ENCODE assay signal across 19 cellular contexts in genomic region chr6:169175360-169175887, GRCh38.
A peak's percentile ranks its signal among the peaks of the same experiment; 100 is the strongest.
DNase-seq lines count a peak whose midpoint lies in the region; ATAC-seq, FAIRE-seq and TF ChIP-seq lines count a peak whose summit lies in the region.
"Had no signal": no experiment of that assay in that cellular context is flagged by ENCODE, and none has a peak within 500 bp of the region (broad histone marks: within the 10 kb centered on the region; RNA-seq: fewer than 3 reads in every experiment).

No MANE protein-coding gene starts in this region.

- H2AFZ ChIP-seq in H9 (ENCODE audit: low read length) = no peak overlapping the region

- H2BK120ac ChIP-seq in H9 (ENCODE audit: low read depth, low read length, poor library complexity, severe bottlenecking) = no peak overlapping the region

- H3K4me3 ChIP-seq in NB4 (ENCODE audit: low read depth, low read length) (no peak overlapping the region), psoas muscle (peak overlapping the region; percentile 52)
- H3K4me3 ChIP-seq: SJSA1 had no signal

- peaks cover 1% of the 10 kb centered on the region for H3K27me3 Mint-ChIP-seq in H9 (ENCODE audit: low read depth)

- H2AK5ac ChIP-seq in H9 (ENCODE audit: insufficient read length, low read length) = no peak overlapping the region

- peaks cover 3% of the 10 kb centered on the region for H3K23me2 ChIP-seq in H9 (ENCODE audit: insufficient read length, low read depth, low read length, poor library complexity, severe bottlenecking)

- peaks cover 6 to 10% of the 10 kb centered on the region in 2 experiments for H3K4me1 Mint-ChIP-seq in H9

- no peak overlapping the region for H3K9ac ChIP-seq in H9 (ENCODE audit: extremely low read depth, insufficient read length, low read length)

- no peaks in the 10 kb centered on the region for H4K20me1 ChIP-seq in H9 (ENCODE audit: control insufficient read depth, insufficient read depth, insufficient read length)

- no peak overlapping the region for H4K8ac ChIP-seq in H9 (replicated peaks; ENCODE audit: insufficient read length, low read depth, low read length)

- ATAC-seq in psoas muscle (peak in 2 of 4 donors; percentile 13 to 32), GM19397 (IDR thresholded peaks at IDR 0.05; ENCODE audit: unreplicated experiment) (no peak)
- ATAC-seq: Panc1 had no signal

- peaks cover 0 to 5% (median 0%) of the 10 kb centered on the region in 3 experiments; a peak in 2 of 7 replicates for H3K36me3 Mint-ChIP-seq in H9 (ENCODE audit: insufficient read depth in 1 of 3, low read depth in 3 of 3)
- H3K36me3 Mint-ChIP-seq: CD14-positive monocyte had no signal

- TF ChIP-seq CTCF in H9 (conservative IDR thresholded peaks at IDR 0.05) = no peak
- no peak for TF ChIP-seq CTCF in NB4 (IDR thresholded peaks at IDR 0.05; ENCODE audit: low read depth, low read length)
- no peak for TF ChIP-seq CTCF in psoas muscle (IDR thresholded peaks at IDR 0.05)

- H4K5ac ChIP-seq in H9 (ENCODE audit: insufficient read length, low read depth, low read length) = no peak overlapping the region

- H3K56ac ChIP-seq in H9 (ENCODE audit: insufficient read length, low read depth, low read length) = no peak overlapping the region

- no peak overlapping the region for H2BK15ac ChIP-seq in H9 (ENCODE audit: low read depth, low read length)

- no peak overlapping the region for H3K4ac ChIP-seq in H9 (ENCODE audit: low read depth, low read length)

- H3K14ac ChIP-seq in H9 (ENCODE audit: insufficient read depth, low read length) = no peak overlapping the region; the same call in 1 of the 2 replicates

- no peak for TF ChIP-seq POLR2A in NB4 (IDR thresholded peaks at IDR 0.05; ENCODE audit: extremely low read depth, insufficient read length)

- no peak overlapping the region for H3T11ph ChIP-seq in H9 (ENCODE audit: low read length)

- H3K9me3 ChIP-seq in H9 (ENCODE audit: control insufficient read depth, low read depth, low read length) = no peaks in the 10 kb centered on the region
- no peaks in the 10 kb centered on the region for H3K9me3 ChIP-seq in psoas muscle

- DNase-seq in H9 = peak; percentile 9
- peak; percentile 48 for DNase-seq in NB4 (ENCODE audit: low read depth)
- peak; percentile 13 for DNase-seq in islet precursor cell
- DNase-seq in psoas muscle = no peak
- no peak for DNase-seq in NCI-H187 (lab: John Stamatoyannopoulos, UW)
- DNase-seq in NCI-H2227 treated with DMSO at 0.1 percent for 48 hours (lab: John Stamatoyannopoulos, UW) = no peak
- DNase-seq in HTR-8/SVneo (ENCODE audit: insufficient read length, low spot score) = no peak
- DNase-seq: COR-L47, HFFc6, NCI-H1105 treated with DMSO at 0.1 percent for 48 hours, NCI-H1694, NCI-H2107, NCI-H226, NCI-H524 had no signal

- no peak overlapping the region for H2BK5ac ChIP-seq in H9 (ENCODE audit: insufficient read length, low read length)

- H3K9me3 Mint-ChIP-seq in H9 = peaks cover 0 to 5% of the 10 kb centered on the region in 2 experiments; a peak in 2 of 5 replicates
- H3K9me3 Mint-ChIP-seq: T-helper 1 cell treated with Interleukin-12 subunit alpha and Interleukin-12 subunit beta and Interleukin-4 antibody, amounts not matched to agents 30 μg/mL and 1 μg/mL, for 36 hours had no signal

- no CpG with 5 or more reads among the region's 15 CpGs for WGBS in H9 (ENCODE audit: extremely low coverage, insufficient read length, low lambda C conversion rate)
- 39 to 82% (median 55%) methylated on average over 15 of the region's 15 CpGs for WGBS in psoas muscle, 3 donors

- no peak overlapping the region for H3K4me2 ChIP-seq in H9 (ENCODE audit: insufficient read depth, insufficient read length, low read length)

- no peak overlapping the region for H4K91ac ChIP-seq in H9 (ENCODE audit: insufficient read length, low read depth, low read length)

- H3K27ac Mint-ChIP-seq in H9 = peak overlapping the region in 1 of 3 experiments; percentile 64; a peak in 2 of 7 replicates
- H3K27ac Mint-ChIP-seq: CD14-positive monocyte; HFFc6; T-helper 1 cell treated with Interleukin-12 subunit alpha and Interleukin-12 subunit beta and Interleukin-4 antibody, amounts not matched to agents 30 μg/mL and 1 μg/mL, for 36 hours had no signal

- no peaks in the 10 kb centered on the region for H3K79me2 ChIP-seq in H9 (ENCODE audit: insufficient read depth, low read length)

- no peaks in the 10 kb centered on the region for H3K36me3 ChIP-seq in psoas muscle (ENCODE audit: insufficient read depth in 1 of 2, low read depth in 1 of 2)

- H3K4me3 Mint-ChIP-seq in H9 = no peak overlapping the region
- H3K4me3 Mint-ChIP-seq: CD14-positive monocyte; HFFc6; T-helper 1 cell treated with Interleukin-12 subunit alpha and Interleukin-12 subunit beta and Interleukin-4 antibody, amounts not matched to agents 30 μg/mL and 1 μg/mL, for 36 hours had no signal

- no peak overlapping the region for H2BK20ac ChIP-seq in H9 (ENCODE audit: low read depth, low read length, poor library complexity, severe bottlenecking)

- FAIRE-seq in HTR-8/SVneo (lab: Jason Lieb, UNC) = no peak

- no peak overlapping the region for H3K27ac ChIP-seq in H9 (ENCODE audit: insufficient read length, low read depth, low read length)
- no peak overlapping the region for H3K27ac ChIP-seq in psoas muscle
- H3K27ac ChIP-seq: SJSA1 had no signal

- H3K18ac ChIP-seq in H9 (ENCODE audit: insufficient read length, low read depth, low read length) = no peak overlapping the region

- H3K27me3 ChIP-seq in H9 (ENCODE audit: insufficient read depth, low read length) = no peaks in the 10 kb centered on the region
- peaks cover 0 to 4% (median 2%) of the 10 kb centered on the region in 3 donors for H3K27me3 ChIP-seq in psoas muscle (ENCODE audit: insufficient read depth in 3 of 3, low read length in 2 of 3)
- H3K27me3 ChIP-seq: SJSA1 had no signal

- H2BK12ac ChIP-seq in H9 (ENCODE audit: insufficient read length, low read depth, low read length) = no peak overlapping the region

- no peak overlapping the region for H3K23ac ChIP-seq in H9 (ENCODE audit: insufficient read length, low read depth, low read length)

- intact Hi-C loops in psoas muscle (cut with DNase I) = no loop called here

- H3K79me1 ChIP-seq in H9 (ENCODE audit: insufficient read depth, low read depth, low read length, poor library complexity, severe bottlenecking) = no peaks in the 10 kb centered on the region

- no peaks in the 10 kb centered on the region for H3K4me1 ChIP-seq in H9 (ENCODE audit: insufficient read depth, low read length)
- no peaks in the 10 kb centered on the region for H3K4me1 ChIP-seq in psoas muscle

Comparison
In these comparisons a context has a peak if more than half of its experiments do, and no peak if none do; other contexts are left out.
1. DNase-seq: peak in H9 (single experiment), NB4 (single experiment) and islet precursor cell (single experiment); none in psoas muscle (0 of 2), NCI-H187 (0 of 2), NCI-H2227 treated with DMSO at 0.1 percent for 48 hours (single experiment) and HTR-8/SVneo (single experiment).